In the genomic region with DNA sequence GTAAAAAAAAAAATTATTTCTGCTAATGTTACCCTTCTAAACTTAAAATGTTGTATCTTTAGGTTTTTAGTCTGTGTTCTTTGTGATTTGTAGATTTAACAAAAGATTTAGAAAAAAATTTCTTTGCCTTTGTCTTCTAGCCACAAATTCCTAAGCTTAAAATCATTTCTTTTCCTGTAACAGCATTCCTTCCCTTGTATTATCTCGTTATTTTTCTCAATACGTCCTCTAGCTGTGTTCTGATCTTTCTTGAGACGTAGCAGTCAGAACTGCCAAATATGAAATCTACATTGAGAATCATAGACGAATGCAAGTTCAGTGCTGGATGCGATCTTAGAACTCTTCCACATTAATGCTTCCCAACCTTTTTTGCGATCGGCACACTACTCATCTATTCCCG, we compare ENCODE assay signal across 17 cellular contexts.
DNase-seq lines count a peak whose midpoint lies in the region; ATAC-seq and TF ChIP-seq lines count a peak whose summit lies in the region.
"Had no signal": no experiment of that assay in that cellular context is flagged by ENCODE, and none has a peak within 500 bp of the region (broad histone marks: within the 10 kb centered on the region; RNA-seq: fewer than 3 reads in every experiment).

No MANE protein-coding gene starts in this region.

- H3K27ac Mint-ChIP-seq in natural killer cell treated with Interleukin-12 subunit alpha and Interleukin-12 subunit beta and Interleukin-15 and Interleukin-18, amount 100 ng/mL, for 72 hours: peak overlapping the region; percentile 62 to 91
- H3K27ac Mint-ChIP-seq in activated CD4-positive, alpha-beta memory T cell treated with anti-CD3 and anti-CD28 coated beads for 36 hours: no peak overlapping the region
- H3K27ac Mint-ChIP-seq: CD8-positive, alpha-beta T cell had no signal

- H3K36me3 Mint-ChIP-seq in natural killer cell treated with Interleukin-12 subunit alpha and Interleukin-12 subunit beta and Interleukin-15 and Interleukin-18, amount 100 ng/mL, for 72 hours: peaks cover 8% of the 10 kb centered on the region
- peaks cover 16% of the 10 kb centered on the region for H3K36me3 Mint-ChIP-seq in activated CD4-positive, alpha-beta memory T cell treated with anti-CD3 and anti-CD28 coated beads for 36 hours

- intact Hi-C loops in ascending aorta (cut with DNase I): no loop called here
- intact Hi-C loops in activated CD4-positive, alpha-beta memory T cell treated with anti-CD3 and anti-CD28 coated beads for 36 hours (cut with micrococcal nuclease): no loop called here

- peak overlapping the region in 7 of 11 experiments; percentile 25 to 84 (median 80); a peak in 12 of 22 replicates for H3K27ac ChIP-seq in BLaER1 treated with 17β-estradiol and CSF1 and Interleukin-3, amounts not matched to agents 10 nM and 100 nM
- H3K27ac ChIP-seq in ascending aorta: no peak overlapping the region
- H3K27ac ChIP-seq: BLaER1, GM23248, HL-60 had no signal

- H3K4me3 Mint-ChIP-seq in natural killer cell treated with Interleukin-12 subunit alpha and Interleukin-12 subunit beta and Interleukin-15 and Interleukin-18, amount 100 ng/mL, for 72 hours: peak overlapping the region; percentile 38
- H3K4me3 Mint-ChIP-seq in activated CD4-positive, alpha-beta memory T cell treated with anti-CD3 and anti-CD28 coated beads for 36 hours: no peak overlapping the region
- H3K4me3 Mint-ChIP-seq: CD8-positive, alpha-beta T cell had no signal

- H3K4me2 ChIP-seq in BLaER1 treated with 17β-estradiol and CSF1 and Interleukin-3, amounts not matched to agents 10 nM and 100 nM: peak overlapping the region; percentile 39 to 89 (median 74); a peak in 21 of 22 replicates

- peaks cover 25 to 71% (median 51%) of the 10 kb centered on the region in 11 experiments for H3K36me3 ChIP-seq in BLaER1 treated with 17β-estradiol and CSF1 and Interleukin-3, amounts not matched to agents 10 nM and 100 nM
- peaks cover 3 to 9% of the 10 kb centered on the region in 2 donors for H3K36me3 ChIP-seq in ascending aorta
- H3K36me3 ChIP-seq: HAP-1 had no signal

- no peaks in the 10 kb centered on the region for H3K27me3 ChIP-seq in BLaER1 treated with 17β-estradiol and CSF1 and Interleukin-3, amounts not matched to agents 10 nM and 100 nM
- no peaks in the 10 kb centered on the region for H3K27me3 ChIP-seq in ascending aorta
- H3K27me3 ChIP-seq: BLaER1 had no signal

- ATAC-seq in natural killer cell treated with Interleukin-12 subunit alpha and Interleukin-12 subunit beta and Interleukin-15 and Interleukin-18, amount 100 ng/mL, for 72 hours: no peak
- ATAC-seq: CD8-positive, alpha-beta T cell had no signal

- CTCF ChIA-PET in activated CD4-positive, alpha-beta memory T cell treated with anti-CD3 and anti-CD28 coated beads for 36 hours (lab: Charles Lee): interaction anchor here (0.7 kb wide), 1 partner anchor 155 kb away, joined by 4 read pairs; no protein-coding TSS in a partner anchor

- DNase-seq in amniotic epithelial cell (ENCODE audit: low read depth) (peak; percentile 34), choroid plexus epithelial cell (ENCODE audit: low read depth) (peak; percentile 30), ascending aorta (ENCODE audit: low spot score in 2 of 2) (no peak), NCI-H2171 treated with DMSO at 0.1 percent for 48 hours (lab: John Stamatoyannopoulos, UW) (no peak)
- no peak for DNase-seq in natural killer cell treated with Interleukin-12 subunit alpha and Interleukin-12 subunit beta and Interleukin-15 and Interleukin-18, amount 100 ng/mL, for 72 hours (ENCODE audit: low spot score)
- no peak for DNase-seq in stimulated activated CD4-positive, alpha-beta T cell treated with anti-CD3 and anti-CD28 coated beads, Interleukin-15, amount 100 ng/mL, for 24 hours
- no peak for DNase-seq in activated CD4-positive, alpha-beta memory T cell treated with anti-CD3 and anti-CD28 coated beads for 36 hours
- DNase-seq: 8988T; Calu3; CD8-positive, alpha-beta T cell; DMS53; DND-41; GM23248 had no signal

- TF ChIP-seq CTCF in choroid plexus epithelial cell (conservative IDR thresholded peaks at IDR 0.05; ENCODE audit: low read depth, low read length) (no peak), ascending aorta (IDR thresholded peaks at IDR 0.05) (no peak)

- H3K27me3 Mint-ChIP-seq in natural killer cell treated with Interleukin-12 subunit alpha and Interleukin-12 subunit beta and Interleukin-15 and Interleukin-18, amount 100 ng/mL, for 72 hours: no peaks in the 10 kb centered on the region
- no peaks in the 10 kb centered on the region for H3K27me3 Mint-ChIP-seq in activated CD4-positive, alpha-beta memory T cell treated with anti-CD3 and anti-CD28 coated beads for 36 hours

- peaks cover 14 to 18% of the 10 kb centered on the region in 2 donors for H3K4me1 Mint-ChIP-seq in natural killer cell treated with Interleukin-12 subunit alpha and Interleukin-12 subunit beta and Interleukin-15 and Interleukin-18, amount 100 ng/mL, for 72 hours (ENCODE audit: low read depth in 2 of 2)
- H3K4me1 Mint-ChIP-seq in activated CD4-positive, alpha-beta memory T cell treated with anti-CD3 and anti-CD28 coated beads for 36 hours (ENCODE audit: low read depth): no peaks in the 10 kb centered on the region

- H4K20me1 ChIP-seq in BLaER1 treated with 17β-estradiol and CSF1 and Interleukin-3, amounts not matched to agents 10 nM and 100 nM: peaks cover 0 to 9% (median 0%) of the 10 kb centered on the region in 11 experiments; a peak in 1 of 22 replicates

- no peak overlapping the region for H3K4me3 ChIP-seq in BLaER1 treated with 17β-estradiol and CSF1 and Interleukin-3, amounts not matched to agents 10 nM and 100 nM
- no peak overlapping the region for H3K4me3 ChIP-seq in choroid plexus epithelial cell (ENCODE audit: low read depth, low read length)
- H3K4me3 ChIP-seq in ascending aorta: no peak overlapping the region
- H3K4me3 ChIP-seq: BLaER1, GM23248, HAP-1 had no signal

- H3K9me3 Mint-ChIP-seq in natural killer cell treated with Interleukin-12 subunit alpha and Interleukin-12 subunit beta and Interleukin-15 and Interleukin-18, amount 100 ng/mL, for 72 hours: no peaks in the 10 kb centered on the region
- peaks cover 3% of the 10 kb centered on the region for H3K9me3 Mint-ChIP-seq in activated CD4-positive, alpha-beta memory T cell treated with anti-CD3 and anti-CD28 coated beads for 36 hours
- H3K9me3 Mint-ChIP-seq: CD8-positive, alpha-beta T cell had no signal

- POLR2A ChIA-PET in activated CD4-positive, alpha-beta memory T cell treated with anti-CD3 and anti-CD28 coated beads for 36 hours (lab: Charles Lee): no interaction called here

- H3K9me3 ChIP-seq in BLaER1 treated with 17β-estradiol and CSF1 and Interleukin-3, amounts not matched to agents 10 nM and 100 nM (replicated peaks in 1 of 11): peaks cover 0 to 10% (median 4%) of the 10 kb centered on the region in 11 experiments; a peak in 2 of 22 replicates
- H3K9me3 ChIP-seq in ascending aorta: no peaks in the 10 kb centered on the region
- H3K9me3 ChIP-seq: HAP-1 had no signal

- peaks cover 32 to 40% (median 37%) of the 10 kb centered on the region in 10 experiments for H3K4me1 ChIP-seq in BLaER1 treated with 17β-estradiol and CSF1 and Interleukin-3, amounts not matched to agents 10 nM and 100 nM
- H3K4me1 ChIP-seq in ascending aorta: no peaks in the 10 kb centered on the region

- H3K9ac ChIP-seq in BLaER1 treated with 17β-estradiol and CSF1 and Interleukin-3, amounts not matched to agents 10 nM and 100 nM: peak overlapping the region in 1 of 11 experiments; percentile 44; a peak in 2 of 22 replicates
- H3K9ac ChIP-seq: BLaER1, GM23248 had no signal

Comparison
In these comparisons a context has a peak if more than half of its experiments do, and no peak if none do; other contexts are left out.
1. H3K27ac ChIP-seq: peak in BLaER1 treated with 17β-estradiol and CSF1 and Interleukin-3, amounts not matched to agents 10 nM and 100 nM (7 of 11); none in ascending aorta (0 of 2).
2. DNase-seq: peak in amniotic epithelial cell (single experiment) and choroid plexus epithelial cell (single experiment); none in natural killer cell treated with Interleukin-12 subunit alpha and Interleukin-12 subunit beta and Interleukin-15 and Interleukin-18, amount 100 ng/mL, for 72 hours (single experiment), ascending aorta (0 of 2), NCI-H2171 treated with DMSO at 0.1 percent for 48 hours (single experiment), stimulated activated CD4-positive, alpha-beta T cell treated with anti-CD3 and anti-CD28 coated beads, Interleukin-15, amount 100 ng/mL, for 24 hours (single experiment) and activated CD4-positive, alpha-beta memory T cell treated with anti-CD3 and anti-CD28 coated beads for 36 hours (single experiment).